Comparison of ENCODE assay signal across 8 cellular contexts in genomic region chr10:86899670-86900276, GRCh38. TPM values are rescaled to one million over a fixed set of nuclear protein-coding genes. Genes with fewer than 3 reads are reported as not detected.
DNase-seq lines count a peak whose midpoint lies in the region; ATAC-seq and TF ChIP-seq lines count a peak whose summit lies in the region.

No MANE protein-coding gene starts in this region.

- H3K4me1 ChIP-seq in GM23248 (ENCODE audit: insufficient read depth) (peaks cover 6% of the 10 kb centered on the region; the same call in 1 of the 2 replicates), gastroesophageal sphincter (peaks cover 3 to 48% (median 3%) of the 10 kb centered on the region in 3 donors)

- no peaks in the 10 kb centered on the region for H3K79me2 ChIP-seq in GM23248 (ENCODE audit: insufficient read depth)

- 14 to 15% methylated on average over 9 of the region's 9 CpGs for WGBS in GM23248 (ENCODE audit: low coverage in 1 of 2, low lambda C conversion rate in 2 of 2, missing lambda C conversion rate in 2 of 2), 2 experiments
- WGBS in gastroesophageal sphincter (ENCODE audit: low coverage in 1 of 2), 2 donors, result 3 to 7% methylated on average over 8 to 9 of the region's 9 CpGs

- no peak overlapping the region for H2AFZ ChIP-seq in GM23248

- no peaks in the 10 kb centered on the region for H3K9me2 ChIP-seq in GM23248 (ENCODE audit: insufficient read depth)

- no peak for TF ChIP-seq POLR2A in gastroesophageal sphincter (IDR thresholded peaks at IDR 0.05)

- H4K20me1 ChIP-seq in GM23248 (ENCODE audit: insufficient read depth), result no peaks in the 10 kb centered on the region

- CTCF ChIA-PET in CD4-positive, alpha-beta T cell (lab: Charles Lee), result interaction anchor here (1.4 kb wide), 1 partner anchor 215 kb away, joined by 3 read pairs; no protein-coding TSS in a partner anchor

- POLR2A ChIA-PET in CD4-positive, alpha-beta T cell (lab: Charles Lee), result no interaction called here

- H3K27ac ChIP-seq in CD4-positive, alpha-beta T cell (ENCODE audit: low read depth, low read length), result no peak overlapping the region
- H3K27ac ChIP-seq in GM23248 (no peak overlapping the region), gastroesophageal sphincter (peak overlapping the region in 3 of 4 donors; percentile 27 to 68 (median 67))

- peak; percentile 72 for TF ChIP-seq CTCF in CD4-positive, alpha-beta T cell (IDR thresholded peaks at IDR 0.05)
- TF ChIP-seq CTCF in gastroesophageal sphincter (IDR thresholded peaks at IDR 0.05), result peak; percentile 63 to 80 (median 77)

- peaks cover 15% of the 10 kb centered on the region for H3K36me3 Mint-ChIP-seq in CD4-positive, alpha-beta T cell (ENCODE audit: low read depth)
- no peaks in the 10 kb centered on the region for H3K36me3 Mint-ChIP-seq in activated T-cell treated with anti-CD3 and anti-CD28 coated beads, Interleukin-2, amount 50 U/mL, for 72 hours (ENCODE audit: insufficient read depth in 2 of 2)

- H3K9me3 Mint-ChIP-seq in CD4-positive, alpha-beta T cell, result peaks cover 2% of the 10 kb centered on the region
- H3K9me3 Mint-ChIP-seq in activated T-cell treated with anti-CD3 and anti-CD28 coated beads, Interleukin-2, amount 50 U/mL, for 72 hours, result no peaks in the 10 kb centered on the region

- in situ Hi-C loops in GM23248 (cut with MboI), result loop anchor here (10.0 kb wide), 1 partner anchor 195 kb away; no protein-coding TSS in a partner anchor

- H3K27me3 Mint-ChIP-seq in CD4-positive, alpha-beta T cell, result no peaks in the 10 kb centered on the region
- H3K27me3 Mint-ChIP-seq in activated T-cell treated with anti-CD3 and anti-CD28 coated beads, Interleukin-2, amount 50 U/mL, for 72 hours (ENCODE audit: low read depth), result no peaks in the 10 kb centered on the region

- H3K4me1 Mint-ChIP-seq in CD4-positive, alpha-beta T cell (ENCODE audit: low read depth), result no peaks in the 10 kb centered on the region
- H3K4me1 Mint-ChIP-seq in activated T-cell treated with anti-CD3 and anti-CD28 coated beads, Interleukin-2, amount 50 U/mL, for 72 hours (ENCODE audit: low read depth), result no peaks in the 10 kb centered on the region

- H3F3A ChIP-seq in GM23248 (ENCODE audit: insufficient read depth), result peaks cover 15% of the 10 kb centered on the region

- DNase-seq in CD4-positive, alpha-beta T cell, result peak in 6 of 10 experiments; percentile 4 to 26 (median 10)
- DNase-seq in GM23248, result peak; percentile 82
- peak; percentile 70 for DNase-seq in NCI-H510A treated with DMSO at 0.1 percent for 48 hours (lab: John Stamatoyannopoulos, UW)
- peak; percentile 36 to 41 for DNase-seq in activated T-cell treated with anti-CD3 and anti-CD28 coated beads, Interleukin-2, amount 50 U/mL, for 72 hours
- DNase-seq in occipital lobe (lab: John Stamatoyannopoulos, UW), result peak; percentile 25
- no peak for DNase-seq in mesenteric fat pad (ENCODE audit: low spot score)

- no peak overlapping the region for H3K27ac Mint-ChIP-seq in CD4-positive, alpha-beta T cell
- H3K27ac Mint-ChIP-seq in activated T-cell treated with anti-CD3 and anti-CD28 coated beads, Interleukin-2, amount 50 U/mL, for 72 hours, result no peak overlapping the region

- ATAC-seq in CD4-positive, alpha-beta T cell (ENCODE audit: poor library complexity), result no peak
- ATAC-seq in activated T-cell treated with anti-CD3 and anti-CD28 coated beads, Interleukin-2, amount 50 U/mL, for 72 hours (replicated peaks in 1 of 2), result peak in 1 of 2 donors; percentile 45
- ATAC-seq in gastroesophageal sphincter (no peak), HG02623 (IDR thresholded peaks at IDR 0.05; ENCODE audit: unreplicated experiment) (no peak)

- intact Hi-C loops in CD4-positive, alpha-beta T cell (cut with DNase I, micrococcal nuclease), result loop anchor here (1.0 to 5.0 kb wide), 4 partner anchors 187 to 211 kb away; no protein-coding TSS in a partner anchor

- H3K4me3 ChIP-seq in GM23248, result no peak overlapping the region
- no peak overlapping the region for H3K4me3 ChIP-seq in gastroesophageal sphincter

- H3K9me3 ChIP-seq in CD4-positive, alpha-beta T cell (ENCODE audit: control insufficient read depth, low read length), result no peaks in the 10 kb centered on the region
- H3K9me3 ChIP-seq in GM23248 (ENCODE audit: low read depth) (no peaks in the 10 kb centered on the region), gastroesophageal sphincter (no peaks in the 10 kb centered on the region)

- H3K36me3 ChIP-seq in GM23248 (ENCODE audit: low read depth) (peaks cover 14% of the 10 kb centered on the region), gastroesophageal sphincter (peaks cover 0 to 38% of the 10 kb centered on the region in 2 donors)

- no peak overlapping the region for H3K9ac ChIP-seq in GM23248

- no peaks in the 10 kb centered on the region for H3K27me3 ChIP-seq in CD4-positive, alpha-beta T cell (ENCODE audit: control insufficient read depth, insufficient read depth, low read length)
- no peaks in the 10 kb centered on the region for H3K27me3 ChIP-seq in GM23248 (replicated peaks; ENCODE audit: insufficient read depth)
- H3K27me3 ChIP-seq in gastroesophageal sphincter, result no peaks in the 10 kb centered on the region

- H3K4me3 Mint-ChIP-seq in CD4-positive, alpha-beta T cell, result no peak overlapping the region
- H3K4me3 Mint-ChIP-seq in activated T-cell treated with anti-CD3 and anti-CD28 coated beads, Interleukin-2, amount 50 U/mL, for 72 hours, result no peak overlapping the region

- no peak overlapping the region for H3K4me2 ChIP-seq in GM23248 (ENCODE audit: unreplicated experiment)

- TF ChIP-seq EP300 in gastroesophageal sphincter (IDR thresholded peaks at IDR 0.05), result no peak

RNA-seq across cellular contexts. Expression of gene MMRN2, which starts 57.6 kb away (rescaled TPM):
- 1 to 10 TPM in 1 of 2 experiments, under 1 TPM in 1; 0.47 to 1.8 TPM for total RNA-seq in CD4-positive, alpha-beta T cell
- total RNA-seq in GM23248 (2014; rRNA removed; shearing (Covaris generic)), result 4.5 and 7.3 TPM in 2 replicates
- polyA plus RNA-seq in GM23248 (2016; fragmentation: Nextera tagmentation; extraction: Ambion mirVana), result 1.2 and 1.5 TPM in 2 replicates
- total RNA-seq in activated T-cell treated with anti-CD3 and anti-CD28 coated beads, Interleukin-2, amount 50 U/mL, for 72 hours, result under 1 TPM in 1 of 2 donors, not detected in 1; 0.05 TPM
- total RNA-seq in gastroesophageal sphincter (10 to 100 TPM; 18.5 to 77.7 (median 42.2) TPM), occipital lobe (4.8 TPM), mesenteric fat pad (78.4 TPM)

RNA-seq across cellular contexts. Expression of gene SNCG, which starts 58.6 kb away (rescaled TPM):
- not detected for total RNA-seq in CD4-positive, alpha-beta T cell
- total RNA-seq in GM23248 (2014; rRNA removed; shearing (Covaris generic)), result 1.2 and 1.8 TPM in 2 replicates
- polyA plus RNA-seq in GM23248 (2016; fragmentation: Nextera tagmentation; extraction: Ambion mirVana), result 2.8 and 3.1 TPM in 2 replicates
- total RNA-seq in activated T-cell treated with anti-CD3 and anti-CD28 coated beads, Interleukin-2, amount 50 U/mL, for 72 hours, result not detected
- total RNA-seq in gastroesophageal sphincter (100 to 1,000 TPM in 1 of 4 donors, 10 to 100 TPM in 3; 12.8 to 102 (median 33.7) TPM), occipital lobe (2.7 TPM), mesenteric fat pad (265 TPM)

Comparison
In these comparisons a context has a peak if more than half of its experiments do, and no peak if none do; other contexts are left out.
1. H3K27ac ChIP-seq: peak in gastroesophageal sphincter (3 of 4); none in CD4-positive, alpha-beta T cell (single experiment) and GM23248 (single experiment).